Comparison of ENCODE assay signal across 33 cellular contexts in genomic region chr7:68248973-68249372, GRCh38.
"Had no signal": no experiment of that assay in that cellular context is flagged by ENCODE, and none has a peak within 500 bp of the region (broad histone marks: within the 10 kb centered on the region; RNA-seq: fewer than 3 reads in every experiment).

No MANE protein-coding gene starts in this region.

- H3K27me3 ChIP-seq: adrenal gland, body of pancreas, brain microvascular endothelial cell, breast epithelium had no signal

- H3K9me3 ChIP-seq: adrenal gland, body of pancreas, breast epithelium had no signal

- H3K36me3 ChIP-seq: adrenal gland, brain microvascular endothelial cell, breast epithelium had no signal

- H3K27ac ChIP-seq: adrenal gland, body of pancreas, brain microvascular endothelial cell, breast epithelium, VCaP had no signal

- DNase-seq: activated B cell treated with CpG ODN at 0.5 μM for 24 hours; activated CD4-positive, alpha-beta memory T cell treated with anti-CD3 and anti-CD28 coated beads for 36 hours; activated CD4-positive, alpha-beta T cell treated with anti-CD3 and anti-CD28 coated beads for 4 hours; activated CD4-positive, alpha-beta T cell treated with anti-CD3 and anti-CD28 coated beads, Interleukin-2, amount 10 ng/mL, durations not matched to agents 24 days and 14 days; activated CD4-positive, alpha-beta T cell treated with anti-CD3 and anti-CD28 coated beads, Interleukin-2, amount 50 U/mL, for 1 hour; activated CD4-positive, alpha-beta T cell treated with anti-CD3 and anti-CD28 coated beads, Interleukin-2, amount 50 U/mL, for 4 hours; activated CD4-positive, CD25-positive, alpha-beta regulatory T cell treated with anti-CD3 and anti-CD28 coated beads, Interleukin-2, amount 50 U/mL, for 72 hours; activated CD8-positive, alpha-beta memory T cell treated with anti-CD3 and anti-CD28 coated beads, Interleukin-2, amount 50 U/mL, for 4 hours; activated CD8-positive, alpha-beta T cell treated with anti-CD3 and anti-CD28 coated beads for 36 hours; activated effector memory CD4-positive, alpha-beta T cell treated with anti-CD3 and anti-CD28 coated beads, Interleukin-2, amount 50 U/mL, for 16 hours; activated gamma-delta T cell treated with Interleukin-2 at 50 U/mL for 16 hours; activated naive CD4-positive, alpha-beta T cell; activated naive CD4-positive, alpha-beta T cell treated with anti-CD3 and anti-CD28 coated beads for 36 hours; activated naive CD4-positive, alpha-beta T cell treated with anti-CD3 and anti-CD28 coated beads, Interleukin-2, amount 50 U/mL, for 16 hours; activated naive CD8-positive, alpha-beta T cell treated with anti-CD3 and anti-CD28 coated beads for 36 hours; activated T-cell treated with anti-CD3 and anti-CD28 coated beads for 4 hours; activated T-cell treated with anti-CD3 and anti-CD28 coated beads, Interleukin-2, amount 50 U/mL, for 1 hour; activated T-cell treated with anti-CD3 and anti-CD28 coated beads, Interleukin-2, amount 50 U/mL, for 4 hours; activated T-cell treated with anti-CD3 and anti-CD28 coated beads, Interleukin-2, amount 50 U/mL, for 72 hours; adrenal gland; amniotic stem cell; aorta; body of pancreas; brain microvascular endothelial cell; central memory CD4-positive, alpha-beta T cell; T-helper 1 cell; T-helper 2 cell; T-helper 9 cell had no signal

- H3K4me3 ChIP-seq: adrenal gland, body of pancreas, breast epithelium had no signal

- ATAC-seq: activated CD8-positive, alpha-beta T cell treated with anti-CD3 and anti-CD28 coated beads for 36 hours; activated naive CD4-positive, alpha-beta T cell treated with anti-CD3 and anti-CD28 coated beads, Interleukin-2, amount 50 U/mL, for 72 hours; activated T-cell treated with anti-CD3 and anti-CD28 coated beads, Interleukin-2, amount 50 U/mL, for 4 hours; activated T-cell treated with anti-CD3 and anti-CD28 coated beads, Interleukin-2, amount 50 U/mL, for 72 hours; activated T-helper 17 cell treated with anti-CD3 and anti-CD28 coated beads, Interleukin-2, amount 50 U/mL, for 72 hours; body of pancreas had no signal

- FAIRE-seq: TTC549 had no signal

- H3K4me1 ChIP-seq: adrenal gland, body of pancreas, breast epithelium had no signal
